ENCODE assay signal across 10 cellular contexts in genomic region chr4:43619219-43619618, GRCh38.
"Had no signal": no experiment of that assay in that cellular context is flagged by ENCODE, and none has a peak within 500 bp of the region (broad histone marks: within the 10 kb centered on the region; RNA-seq: fewer than 3 reads in every experiment).

No MANE protein-coding gene starts in this region.

- H3K36me3 ChIP-seq: HAP-1 had no signal

- DNase-seq: GM23248, GOT3, H7, HFFc6, IMR-90, KG1 had no signal

- H3K4me1 ChIP-seq: HAP-1 had no signal

- H3K9ac ChIP-seq: GM23248 had no signal

- H3K27ac Mint-ChIP-seq: HFFc6 had no signal

- H3K9me3 ChIP-seq: HAP-1 had no signal

- H3K4me3 Mint-ChIP-seq: HFFc6 had no signal

- ATAC-seq: HCT116, K562 had no signal

- H2AFZ ChIP-seq: GM23248 had no signal

- H3K27ac ChIP-seq: GM23248, HL-60 had no signal

- H3K4me3 ChIP-seq: GM23248, HAP-1, K562 had no signal
